ENCODE assay signal across 1 cellular context in genomic region chr13:42524487-42525034, GRCh38.
TF ChIP-seq lines count a peak whose summit lies in the region.

No MANE protein-coding gene starts in this region.

TF ChIP-seq in H1, 55 proteins besides CTCF, POLR2A, EP300 and RAD21 (continued from another document):
- TF ChIP-seq, protein P1, sequence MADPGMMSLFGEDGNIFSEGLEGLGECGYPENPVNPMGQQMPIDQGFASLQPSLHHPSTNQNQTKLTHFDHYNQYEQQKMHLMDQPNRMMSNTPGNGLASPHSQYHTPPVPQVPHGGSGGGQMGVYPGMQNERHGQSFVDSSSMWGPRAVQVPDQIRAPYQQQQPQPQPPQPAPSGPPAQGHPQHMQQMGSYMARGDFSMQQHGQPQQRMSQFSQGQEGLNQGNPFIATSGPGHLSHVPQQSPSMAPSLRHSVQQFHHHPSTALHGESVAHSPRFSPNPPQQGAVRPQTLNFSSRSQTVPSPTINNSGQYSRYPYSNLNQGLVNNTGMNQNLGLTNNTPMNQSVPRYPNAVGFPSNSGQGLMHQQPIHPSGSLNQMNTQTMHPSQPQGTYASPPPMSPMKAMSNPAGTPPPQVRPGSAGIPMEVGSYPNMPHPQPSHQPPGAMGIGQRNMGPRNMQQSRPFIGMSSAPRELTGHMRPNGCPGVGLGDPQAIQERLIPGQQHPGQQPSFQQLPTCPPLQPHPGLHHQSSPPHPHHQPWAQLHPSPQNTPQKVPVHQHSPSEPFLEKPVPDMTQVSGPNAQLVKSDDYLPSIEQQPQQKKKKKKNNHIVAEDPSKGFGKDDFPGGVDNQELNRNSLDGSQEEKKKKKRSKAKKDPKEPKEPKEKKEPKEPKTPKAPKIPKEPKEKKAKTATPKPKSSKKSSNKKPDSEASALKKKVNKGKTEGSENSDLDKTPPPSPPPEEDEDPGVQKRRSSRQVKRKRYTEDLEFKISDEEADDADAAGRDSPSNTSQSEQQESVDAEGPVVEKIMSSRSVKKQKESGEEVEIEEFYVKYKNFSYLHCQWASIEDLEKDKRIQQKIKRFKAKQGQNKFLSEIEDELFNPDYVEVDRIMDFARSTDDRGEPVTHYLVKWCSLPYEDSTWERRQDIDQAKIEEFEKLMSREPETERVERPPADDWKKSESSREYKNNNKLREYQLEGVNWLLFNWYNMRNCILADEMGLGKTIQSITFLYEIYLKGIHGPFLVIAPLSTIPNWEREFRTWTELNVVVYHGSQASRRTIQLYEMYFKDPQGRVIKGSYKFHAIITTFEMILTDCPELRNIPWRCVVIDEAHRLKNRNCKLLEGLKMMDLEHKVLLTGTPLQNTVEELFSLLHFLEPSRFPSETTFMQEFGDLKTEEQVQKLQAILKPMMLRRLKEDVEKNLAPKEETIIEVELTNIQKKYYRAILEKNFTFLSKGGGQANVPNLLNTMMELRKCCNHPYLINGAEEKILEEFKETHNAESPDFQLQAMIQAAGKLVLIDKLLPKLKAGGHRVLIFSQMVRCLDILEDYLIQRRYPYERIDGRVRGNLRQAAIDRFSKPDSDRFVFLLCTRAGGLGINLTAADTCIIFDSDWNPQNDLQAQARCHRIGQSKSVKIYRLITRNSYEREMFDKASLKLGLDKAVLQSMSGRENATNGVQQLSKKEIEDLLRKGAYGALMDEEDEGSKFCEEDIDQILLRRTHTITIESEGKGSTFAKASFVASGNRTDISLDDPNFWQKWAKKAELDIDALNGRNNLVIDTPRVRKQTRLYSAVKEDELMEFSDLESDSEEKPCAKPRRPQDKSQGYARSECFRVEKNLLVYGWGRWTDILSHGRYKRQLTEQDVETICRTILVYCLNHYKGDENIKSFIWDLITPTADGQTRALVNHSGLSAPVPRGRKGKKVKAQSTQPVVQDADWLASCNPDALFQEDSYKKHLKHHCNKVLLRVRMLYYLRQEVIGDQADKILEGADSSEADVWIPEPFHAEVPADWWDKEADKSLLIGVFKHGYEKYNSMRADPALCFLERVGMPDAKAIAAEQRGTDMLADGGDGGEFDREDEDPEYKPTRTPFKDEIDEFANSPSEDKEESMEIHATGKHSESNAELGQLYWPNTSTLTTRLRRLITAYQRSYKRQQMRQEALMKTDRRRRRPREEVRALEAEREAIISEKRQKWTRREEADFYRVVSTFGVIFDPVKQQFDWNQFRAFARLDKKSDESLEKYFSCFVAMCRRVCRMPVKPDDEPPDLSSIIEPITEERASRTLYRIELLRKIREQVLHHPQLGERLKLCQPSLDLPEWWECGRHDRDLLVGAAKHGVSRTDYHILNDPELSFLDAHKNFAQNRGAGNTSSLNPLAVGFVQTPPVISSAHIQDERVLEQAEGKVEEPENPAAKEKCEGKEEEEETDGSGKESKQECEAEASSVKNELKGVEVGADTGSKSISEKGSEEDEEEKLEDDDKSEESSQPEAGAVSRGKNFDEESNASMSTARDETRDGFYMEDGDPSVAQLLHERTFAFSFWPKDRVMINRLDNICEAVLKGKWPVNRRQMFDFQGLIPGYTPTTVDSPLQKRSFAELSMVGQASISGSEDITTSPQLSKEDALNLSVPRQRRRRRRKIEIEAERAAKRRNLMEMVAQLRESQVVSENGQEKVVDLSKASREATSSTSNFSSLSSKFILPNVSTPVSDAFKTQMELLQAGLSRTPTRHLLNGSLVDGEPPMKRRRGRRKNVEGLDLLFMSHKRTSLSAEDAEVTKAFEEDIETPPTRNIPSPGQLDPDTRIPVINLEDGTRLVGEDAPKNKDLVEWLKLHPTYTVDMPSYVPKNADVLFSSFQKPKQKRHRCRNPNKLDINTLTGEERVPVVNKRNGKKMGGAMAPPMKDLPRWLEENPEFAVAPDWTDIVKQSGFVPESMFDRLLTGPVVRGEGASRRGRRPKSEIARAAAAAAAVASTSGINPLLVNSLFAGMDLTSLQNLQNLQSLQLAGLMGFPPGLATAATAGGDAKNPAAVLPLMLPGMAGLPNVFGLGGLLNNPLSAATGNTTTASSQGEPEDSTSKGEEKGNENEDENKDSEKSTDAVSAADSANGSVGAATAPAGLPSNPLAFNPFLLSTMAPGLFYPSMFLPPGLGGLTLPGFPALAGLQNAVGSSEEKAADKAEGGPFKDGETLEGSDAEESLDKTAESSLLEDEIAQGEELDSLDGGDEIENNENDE (IDR thresholded peaks at IDR 0.05; ENCODE audit: insufficient replicate concordance, low read length): no peak
- TF ChIP-seq CBX8 (IDR thresholded peaks at IDR 0.05; ENCODE audit: borderline replicate concordance, low read depth, low read length) (no peak), RBBP5 (IDR thresholded peaks at IDR 0.05; ENCODE audit: borderline replicate concordance, low read depth, low read length) (no peak), KDM5A (IDR thresholded peaks at IDR 0.05; ENCODE audit: low read length) (no peak), TAF1 (IDR thresholded peaks at IDR 0.05; ENCODE audit: low read depth, low read length) (no peak), YY1 (IDR thresholded peaks at IDR 0.05; ENCODE audit: low read depth, low read length) (no peak), SP1 (IDR thresholded peaks at IDR 0.05; ENCODE audit: low read depth, low read length) (no peak)
- TF ChIP-seq, protein P2, sequence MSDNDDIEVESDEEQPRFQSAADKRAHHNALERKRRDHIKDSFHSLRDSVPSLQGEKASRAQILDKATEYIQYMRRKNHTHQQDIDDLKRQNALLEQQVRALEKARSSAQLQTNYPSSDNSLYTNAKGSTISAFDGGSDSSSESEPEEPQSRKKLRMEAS (IDR thresholded peaks at IDR 0.05): no peak
